24 cellular contexts compared by ENCODE assay signal in genomic region chrX:10146350-10146749, GRCh38. TPM values are rescaled to one million over a fixed set of nuclear protein-coding genes. Genes with fewer than 3 reads are reported as not detected.
DNase-seq lines count a peak whose midpoint lies in the region; ATAC-seq and TF ChIP-seq lines count a peak whose summit lies in the region.
"Had no signal": no experiment of that assay in that cellular context is flagged by ENCODE, and none has a peak within 500 bp of the region (broad histone marks: within the 10 kb centered on the region; RNA-seq: fewer than 3 reads in every experiment).

No MANE protein-coding gene starts in this region.

- no peak overlapping the region for H2AFZ ChIP-seq in osteoblast (ENCODE audit: low read length)
- H2AFZ ChIP-seq: GM23338 had no signal

- intact Hi-C loops in left cardiac atrium (cut with DNase I), result no loop called here

- no peak overlapping the region for H3K4me3 ChIP-seq in AG10803 (ENCODE audit: low read length)
- no peak overlapping the region for H3K4me3 ChIP-seq in WERI-Rb-1 (ENCODE audit: low read depth, low read length)
- H3K4me3 ChIP-seq in osteoblast (ENCODE audit: insufficient read depth, low read length), result no peak overlapping the region
- H3K4me3 ChIP-seq: GM23338, HAP-1, K562, MG63, Peyer's patch, SJSA1 had no signal

- DNase-seq in AG10803 (ENCODE audit: low read depth) (peak; percentile 12), NCI-H2171 (lab: John Stamatoyannopoulos, UW) (peak; percentile 35), WERI-Rb-1 (peak; percentile 85), osteoblast (ENCODE audit: insufficient read length, low spot score, missing footprints) (peak; percentile 27), left cardiac atrium (no peak), amygdala (lab: John Stamatoyannopoulos, UW) (no peak), DMS53 treated with DMSO at 0.1 percent for 48 hours (lab: John Stamatoyannopoulos, UW; ENCODE audit: unreplicated experiment) (no peak)
- no peak for DNase-seq in stimulated activated CD4-positive, alpha-beta T cell treated with anti-CD3 and anti-CD28 coated beads, Interleukin-4, amount 100 ng/mL, for 1 hour
- DNase-seq: CD4-positive, alpha-beta T cell; COR-L47; GDM1; MG63; NCI-H1092; NCI-H1436; NCI-H187 treated with DMSO at 0.1 percent for 48 hours; NCI-H2107; NCI-H446; NCI-H748 treated with DMSO at 0.1 percent for 48 hours; Peyer's patch had no signal

- ATAC-seq in left cardiac atrium, result no peak
- ATAC-seq: GM23338, HepG2, K562 had no signal

- H3K79me2 ChIP-seq in osteoblast (ENCODE audit: insufficient read depth, low read length), result no peaks in the 10 kb centered on the region

- H3K9me3 ChIP-seq in WERI-Rb-1 (ENCODE audit: severe bottlenecking) (no peaks in the 10 kb centered on the region), osteoblast (ENCODE audit: low read depth, low read length) (no peaks in the 10 kb centered on the region)
- H3K9me3 ChIP-seq: HAP-1, MG63, Peyer's patch, SJSA1 had no signal

- H3K4me1 ChIP-seq in osteoblast (ENCODE audit: insufficient read depth, low read length), result no peaks in the 10 kb centered on the region
- H3K4me1 ChIP-seq: HAP-1, Peyer's patch, SJSA1 had no signal

- H3K36me3 ChIP-seq in WERI-Rb-1, result no peaks in the 10 kb centered on the region
- peaks cover 4% of the 10 kb centered on the region for H3K36me3 ChIP-seq in osteoblast (ENCODE audit: insufficient read depth, low read length)
- H3K36me3 ChIP-seq: HAP-1, MG63, SJSA1 had no signal

- no peak overlapping the region for H3K4me2 ChIP-seq in osteoblast (ENCODE audit: insufficient read depth, low read length)
- H3K4me2 ChIP-seq: GM23338 had no signal

- no peaks in the 10 kb centered on the region for H4K20me1 ChIP-seq in osteoblast (ENCODE audit: insufficient read depth, low read length)

- H3K27me3 ChIP-seq in WERI-Rb-1 (ENCODE audit: insufficient read depth, low read depth, severe bottlenecking) (no peaks in the 10 kb centered on the region), osteoblast (ENCODE audit: insufficient read depth, low read length) (no peaks in the 10 kb centered on the region)
- H3K27me3 ChIP-seq: MG63, Peyer's patch, SJSA1 had no signal

- no peak for TF ChIP-seq CTCF in AG10803 (conservative IDR thresholded peaks at IDR 0.05; ENCODE audit: low read length)
- TF ChIP-seq CTCF in WERI-Rb-1 (IDR thresholded peaks at IDR 0.05; ENCODE audit: low read depth, low read length), result no peak
- no peak for TF ChIP-seq CTCF in osteoblast (IDR thresholded peaks at IDR 0.05; ENCODE audit: extremely low read depth, low read depth, low read length)

- H3K27ac ChIP-seq in WERI-Rb-1 (peak overlapping the region; percentile 29; the same call in 1 of the 2 replicates), osteoblast (ENCODE audit: low read depth, low read length) (no peak overlapping the region)
- H3K27ac ChIP-seq: Peyer's patch, SJSA1 had no signal

RNA-seq across cellular contexts. Expression of gene CLCN4, which starts 10.4 kb away (rescaled TPM):
- 14.1 and 16.2 TPM in 2 replicates for total RNA-seq in osteoblast
- 10 to 100 TPM; 22.2 to 22.8 TPM for total RNA-seq in left cardiac atrium
- total RNA-seq: CD4-positive, alpha-beta T cell had no signal

Comparison
In these comparisons a context has a peak if more than half of its experiments do, and no peak if none do; other contexts are left out.
1. DNase-seq: peak in AG10803 (single experiment), NCI-H2171 (single experiment), WERI-Rb-1 (single experiment) and osteoblast (single experiment); none in stimulated activated CD4-positive, alpha-beta T cell treated with anti-CD3 and anti-CD28 coated beads, Interleukin-4, amount 100 ng/mL, for 1 hour (single experiment), left cardiac atrium (single experiment), amygdala (0 of 56) and DMS53 treated with DMSO at 0.1 percent for 48 hours (single experiment).